ENCODE assay signal across 1 cellular context in the genomic region with DNA sequence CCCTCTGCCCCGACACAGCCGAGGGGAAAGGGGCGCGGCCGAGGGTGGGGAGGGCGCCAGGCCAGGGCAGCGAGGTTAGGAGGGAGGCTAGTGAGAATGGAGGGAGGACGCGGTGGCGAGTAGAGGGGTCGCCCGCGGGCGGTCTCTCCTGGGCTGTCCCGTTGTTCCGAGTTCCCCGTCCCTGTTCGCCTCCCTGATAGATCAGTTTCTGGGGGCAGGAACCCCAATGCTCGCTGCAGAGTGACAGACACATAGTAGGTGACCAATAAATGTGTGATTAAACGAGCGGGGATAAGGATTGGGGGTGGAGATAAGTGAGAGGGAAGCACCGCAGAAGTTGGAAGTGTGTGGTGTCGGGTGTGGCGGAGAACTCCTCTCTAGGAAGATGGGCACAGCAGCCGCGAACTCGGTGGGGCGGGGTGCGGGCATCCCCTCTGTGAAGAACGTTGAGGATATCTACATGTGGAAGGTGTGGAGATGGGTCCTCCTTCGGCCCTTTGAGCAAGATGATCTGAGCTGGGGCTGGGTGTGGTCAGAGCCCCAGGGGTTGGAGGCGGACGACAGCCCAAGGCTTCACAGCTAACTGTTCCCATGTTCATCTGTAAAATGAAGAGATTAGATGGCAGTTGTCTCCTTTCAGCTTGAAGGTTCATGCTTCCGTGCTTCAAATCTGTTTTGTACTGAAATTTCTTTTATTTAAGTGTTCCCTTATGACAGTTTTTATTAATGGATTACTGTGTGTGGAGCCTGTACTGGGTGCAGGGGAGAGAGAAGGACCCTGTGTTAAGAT.
TF ChIP-seq lines count a peak whose summit lies in the region.

No MANE protein-coding gene starts in this region.

TF ChIP-seq in HepG2, 621 proteins besides CTCF, POLR2A, EP300 and RAD21 (continues in another document):
- no peak for TF ChIP-seq ZKSCAN8 (CRISPR knock-in tag; IDR thresholded peaks at IDR 0.05; ENCODE audit: borderline replicate concordance)
- no peak for TF ChIP-seq ASH2L (IDR thresholded peaks at IDR 0.05; ENCODE audit: insufficient read length, low read depth, low read length)
- TF ChIP-seq PHB2 (IDR thresholded peaks at IDR 0.05; ENCODE audit: partially characterized antibody), result no peak
- TF ChIP-seq, protein P1, sequence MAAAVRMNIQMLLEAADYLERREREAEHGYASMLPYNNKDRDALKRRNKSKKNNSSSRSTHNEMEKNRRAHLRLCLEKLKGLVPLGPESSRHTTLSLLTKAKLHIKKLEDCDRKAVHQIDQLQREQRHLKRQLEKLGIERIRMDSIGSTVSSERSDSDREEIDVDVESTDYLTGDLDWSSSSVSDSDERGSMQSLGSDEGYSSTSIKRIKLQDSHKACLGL (CRISPR knock-in tag; IDR thresholded peaks at IDR 0.05), result 0 out of 2 replicates have a peak, but pooled peaks have one; percentile 34
- peak; percentile 30; the same call in 1 of the 2 replicates for TF ChIP-seq EEA1 (CRISPR knock-in tag; IDR thresholded peaks at IDR 0.05; ENCODE audit: borderline replicate concordance)
- peak; percentile 19 for TF ChIP-seq RBM22 (optimal IDR thresholded peaks at IDR 0.05; ENCODE audit: low read length)
- 0 out of 2 replicates have a peak, but pooled peaks have one; percentile 1 for TF ChIP-seq BCL6 (CRISPR knock-in tag; IDR thresholded peaks at IDR 0.05)
- TF ChIP-seq ZNF234 (CRISPR knock-in tag; conservative IDR thresholded peaks at IDR 0.05), result no peak
- TF ChIP-seq ZNF563 (CRISPR knock-in tag; IDR thresholded peaks at IDR 0.05), result no peak; the same call in 1 of the 2 replicates
- TF ChIP-seq, protein P2, sequence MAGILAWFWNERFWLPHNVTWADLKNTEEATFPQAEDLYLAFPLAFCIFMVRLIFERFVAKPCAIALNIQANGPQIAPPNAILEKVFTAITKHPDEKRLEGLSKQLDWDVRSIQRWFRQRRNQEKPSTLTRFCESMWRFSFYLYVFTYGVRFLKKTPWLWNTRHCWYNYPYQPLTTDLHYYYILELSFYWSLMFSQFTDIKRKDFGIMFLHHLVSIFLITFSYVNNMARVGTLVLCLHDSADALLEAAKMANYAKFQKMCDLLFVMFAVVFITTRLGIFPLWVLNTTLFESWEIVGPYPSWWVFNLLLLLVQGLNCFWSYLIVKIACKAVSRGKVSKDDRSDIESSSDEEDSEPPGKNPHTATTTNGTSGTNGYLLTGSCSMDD (CRISPR knock-in tag; IDR thresholded peaks at IDR 0.05), result no peak
- TF ChIP-seq, protein P3, sequence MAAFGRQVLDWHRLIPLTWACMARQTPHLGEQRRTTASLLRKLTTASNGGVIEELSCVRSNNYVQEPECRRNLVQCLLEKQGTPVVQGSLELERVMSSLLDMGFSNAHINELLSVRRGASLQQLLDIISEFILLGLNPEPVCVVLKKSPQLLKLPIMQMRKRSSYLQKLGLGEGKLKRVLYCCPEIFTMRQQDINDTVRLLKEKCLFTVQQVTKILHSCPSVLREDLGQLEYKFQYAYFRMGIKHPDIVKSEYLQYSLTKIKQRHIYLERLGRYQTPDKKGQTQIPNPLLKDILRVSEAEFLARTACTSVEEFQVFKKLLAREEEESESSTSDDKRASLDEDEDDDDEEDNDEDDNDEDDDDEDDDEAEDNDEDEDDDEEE (CRISPR knock-in tag; IDR thresholded peaks at IDR 0.05), result no peak
- TF ChIP-seq, protein P4, sequence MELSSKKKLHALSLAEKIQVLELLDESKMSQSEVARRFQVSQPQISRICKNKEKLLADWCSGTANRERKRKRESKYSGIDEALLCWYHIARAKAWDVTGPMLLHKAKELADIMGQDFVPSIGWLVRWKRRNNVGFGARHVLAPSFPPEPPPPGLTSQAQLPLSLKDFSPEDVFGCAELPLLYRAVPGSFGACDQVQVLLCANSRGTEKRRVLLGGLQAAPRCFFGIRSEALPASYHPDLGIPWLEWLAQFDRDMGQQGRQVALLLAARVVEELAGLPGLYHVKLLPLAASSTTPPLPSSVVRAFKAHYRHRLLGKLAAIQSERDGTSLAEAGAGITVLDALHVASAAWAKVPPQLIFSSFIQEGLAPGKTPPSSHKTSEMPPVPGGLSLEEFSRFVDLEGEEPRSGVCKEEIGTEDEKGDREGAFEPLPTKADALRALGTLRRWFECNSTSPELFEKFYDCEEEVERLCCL (CRISPR knock-in tag; IDR thresholded peaks at IDR 0.05; ENCODE audit: borderline replicate concordance), result no peak
- TF ChIP-seq, protein P5, sequence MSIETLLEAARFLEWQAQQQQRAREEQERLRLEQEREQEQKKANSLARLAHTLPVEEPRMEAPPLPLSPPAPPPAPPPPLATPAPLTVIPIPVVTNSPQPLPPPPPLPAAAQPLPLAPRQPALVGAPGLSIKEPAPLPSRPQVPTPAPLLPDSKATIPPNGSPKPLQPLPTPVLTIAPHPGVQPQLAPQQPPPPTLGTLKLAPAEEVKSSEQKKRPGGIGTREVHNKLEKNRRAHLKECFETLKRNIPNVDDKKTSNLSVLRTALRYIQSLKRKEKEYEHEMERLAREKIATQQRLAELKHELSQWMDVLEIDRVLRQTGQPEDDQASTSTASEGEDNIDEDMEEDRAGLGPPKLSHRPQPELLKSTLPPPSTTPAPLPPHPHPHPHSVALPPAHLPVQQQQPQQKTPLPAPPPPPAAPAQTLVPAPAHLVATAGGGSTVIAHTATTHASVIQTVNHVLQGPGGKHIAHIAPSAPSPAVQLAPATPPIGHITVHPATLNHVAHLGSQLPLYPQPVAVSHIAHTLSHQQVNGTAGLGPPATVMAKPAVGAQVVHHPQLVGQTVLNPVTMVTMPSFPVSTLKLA (IDR thresholded peaks at IDR 0.05), result no peak
- no peak for TF ChIP-seq ZNF10 (CRISPR knock-in tag; IDR thresholded peaks at IDR 0.05; ENCODE audit: borderline replicate concordance, low read depth)
- TF ChIP-seq, protein P6, sequence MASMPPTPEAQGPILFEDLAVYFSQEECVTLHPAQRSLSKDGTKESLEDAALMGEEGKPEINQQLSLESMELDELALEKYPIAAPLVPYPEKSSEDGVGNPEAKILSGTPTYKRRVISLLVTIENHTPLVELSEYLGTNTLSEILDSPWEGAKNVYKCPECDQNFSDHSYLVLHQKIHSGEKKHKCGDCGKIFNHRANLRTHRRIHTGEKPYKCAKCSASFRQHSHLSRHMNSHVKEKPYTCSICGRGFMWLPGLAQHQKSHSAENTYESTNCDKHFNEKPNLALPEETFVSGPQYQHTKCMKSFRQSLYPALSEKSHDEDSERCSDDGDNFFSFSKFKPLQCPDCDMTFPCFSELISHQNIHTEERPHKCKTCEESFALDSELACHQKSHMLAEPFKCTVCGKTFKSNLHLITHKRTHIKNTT (CRISPR knock-in tag; IDR thresholded peaks at IDR 0.05), result no peak
- no peak for TF ChIP-seq ZEB1 (IDR thresholded peaks at IDR 0.05; ENCODE audit: insufficient replicate concordance, low read depth)
- no peak for TF ChIP-seq TGIF2 (CRISPR knock-in tag; IDR thresholded peaks at IDR 0.05)
- no peak for TF ChIP-seq GATAD2A (CRISPR knock-in tag; IDR thresholded peaks at IDR 0.05)
- TF ChIP-seq ZSCAN9 (CRISPR knock-in tag; IDR thresholded peaks at IDR 0.05; ENCODE audit: borderline replicate concordance), result 0 out of 2 replicates have a peak, but pooled peaks have one; percentile 3
- TF ChIP-seq CC2D1A (CRISPR knock-in tag; IDR thresholded peaks at IDR 0.05), result no peak
- TF ChIP-seq, protein P7, sequence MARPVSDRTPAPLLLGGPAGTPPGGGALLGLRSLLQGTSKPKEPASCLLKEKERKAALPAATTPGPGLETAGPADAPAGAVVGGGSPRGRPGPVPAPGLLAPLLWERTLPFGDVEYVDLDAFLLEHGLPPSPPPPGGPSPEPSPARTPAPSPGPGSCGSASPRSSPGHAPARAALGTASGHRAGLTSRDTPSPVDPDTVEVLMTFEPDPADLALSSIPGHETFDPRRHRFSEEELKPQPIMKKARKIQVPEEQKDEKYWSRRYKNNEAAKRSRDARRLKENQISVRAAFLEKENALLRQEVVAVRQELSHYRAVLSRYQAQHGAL (CRISPR knock-in tag; IDR thresholded peaks at IDR 0.05; ENCODE audit: not compliant biosample characterization), result no peak
- no peak for TF ChIP-seq ZNF230 (CRISPR knock-in tag; IDR thresholded peaks at IDR 0.05)
- no peak for TF ChIP-seq ZNF614 (CRISPR knock-in tag; IDR thresholded peaks at IDR 0.05; ENCODE audit: borderline replicate concordance)
- TF ChIP-seq ZIK1 (CRISPR knock-in tag; IDR thresholded peaks at IDR 0.05; ENCODE audit: borderline replicate concordance, low read depth), result no peak
- no peak for TF ChIP-seq SIN3A (IDR thresholded peaks at IDR 0.05; ENCODE audit: borderline replicate concordance, low read depth, low read length)
- no peak for TF ChIP-seq ESRRA (CRISPR knock-in tag; IDR thresholded peaks at IDR 0.05; ENCODE audit: low read depth)
- no peak for TF ChIP-seq ZFY (CRISPR knock-in tag; IDR thresholded peaks at IDR 0.05)
- TF ChIP-seq TP53 (CRISPR knock-in tag; conservative IDR thresholded peaks at IDR 0.05), result no peak
- 0 out of 2 replicates have a peak, but pooled peaks have one; percentile 10 for TF ChIP-seq ZNF235 (CRISPR knock-in tag; IDR thresholded peaks at IDR 0.05; ENCODE audit: borderline replicate concordance)
- TF ChIP-seq JDP2 (CRISPR knock-in tag; IDR thresholded peaks at IDR 0.05; ENCODE audit: borderline replicate concordance), result no peak
- TF ChIP-seq ZFP36L2 (CRISPR knock-in tag; IDR thresholded peaks at IDR 0.05), result no peak
- TF ChIP-seq ZNF225 (CRISPR knock-in tag; IDR thresholded peaks at IDR 0.05), result no peak
- TF ChIP-seq FOXK1 (CRISPR knock-in tag; IDR thresholded peaks at IDR 0.05; ENCODE audit: borderline replicate concordance, low read depth), result no peak
- TF ChIP-seq, protein P8, sequence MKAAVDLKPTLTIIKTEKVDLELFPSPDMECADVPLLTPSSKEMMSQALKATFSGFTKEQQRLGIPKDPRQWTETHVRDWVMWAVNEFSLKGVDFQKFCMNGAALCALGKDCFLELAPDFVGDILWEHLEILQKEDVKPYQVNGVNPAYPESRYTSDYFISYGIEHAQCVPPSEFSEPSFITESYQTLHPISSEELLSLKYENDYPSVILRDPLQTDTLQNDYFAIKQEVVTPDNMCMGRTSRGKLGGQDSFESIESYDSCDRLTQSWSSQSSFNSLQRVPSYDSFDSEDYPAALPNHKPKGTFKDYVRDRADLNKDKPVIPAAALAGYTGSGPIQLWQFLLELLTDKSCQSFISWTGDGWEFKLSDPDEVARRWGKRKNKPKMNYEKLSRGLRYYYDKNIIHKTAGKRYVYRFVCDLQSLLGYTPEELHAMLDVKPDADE (CRISPR knock-in tag; IDR thresholded peaks at IDR 0.05), result no peak
- TF ChIP-seq PRMT3 (CRISPR knock-in tag; IDR thresholded peaks at IDR 0.05; ENCODE audit: borderline replicate concordance, low read depth), result 0 out of 2 replicates have a peak, but pooled peaks have one; percentile 4
- no peak for TF ChIP-seq ZNF569 (CRISPR knock-in tag; IDR thresholded peaks at IDR 0.05; ENCODE audit: borderline replicate concordance)
- TF ChIP-seq HOXA5 (CRISPR knock-in tag; IDR thresholded peaks at IDR 0.05), result no peak
- TF ChIP-seq SALL1 (CRISPR knock-in tag; IDR thresholded peaks at IDR 0.05), result 0 out of 2 replicates have a peak, but pooled peaks have one; percentile 1
- no peak for TF ChIP-seq ZNF253 (CRISPR knock-in tag; IDR thresholded peaks at IDR 0.05; ENCODE audit: borderline replicate concordance)
- no peak for TF ChIP-seq RXRB (CRISPR knock-in tag; IDR thresholded peaks at IDR 0.05; ENCODE audit: borderline replicate concordance)
- TF ChIP-seq POLR2G (IDR thresholded peaks at IDR 0.05; ENCODE audit: low read depth, low read length), result 0 out of 2 replicates have a peak, but pooled peaks have one; percentile 12
- TF ChIP-seq GTF2F1 (IDR thresholded peaks at IDR 0.05; ENCODE audit: low read length), result no peak
- TF ChIP-seq YEATS2 (CRISPR knock-in tag; IDR thresholded peaks at IDR 0.05; ENCODE audit: borderline replicate concordance), result no peak
- TF ChIP-seq RXRA (CRISPR knock-in tag; IDR thresholded peaks at IDR 0.05), result 0 out of 2 replicates have a peak, but pooled peaks have one; percentile 0
- peak; percentile 53; the same call in 1 of the 2 replicates for TF ChIP-seq HES4 (CRISPR knock-in tag; IDR thresholded peaks at IDR 0.05; ENCODE audit: borderline replicate concordance)
- no peak for TF ChIP-seq ZNF333 (CRISPR knock-in tag; IDR thresholded peaks at IDR 0.05; ENCODE audit: borderline replicate concordance)
- TF ChIP-seq, protein P9, sequence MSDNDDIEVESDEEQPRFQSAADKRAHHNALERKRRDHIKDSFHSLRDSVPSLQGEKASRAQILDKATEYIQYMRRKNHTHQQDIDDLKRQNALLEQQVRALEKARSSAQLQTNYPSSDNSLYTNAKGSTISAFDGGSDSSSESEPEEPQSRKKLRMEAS (IDR thresholded peaks at IDR 0.05), result no peak; the same call in 1 of the 2 replicates
- TF ChIP-seq, protein P10, sequence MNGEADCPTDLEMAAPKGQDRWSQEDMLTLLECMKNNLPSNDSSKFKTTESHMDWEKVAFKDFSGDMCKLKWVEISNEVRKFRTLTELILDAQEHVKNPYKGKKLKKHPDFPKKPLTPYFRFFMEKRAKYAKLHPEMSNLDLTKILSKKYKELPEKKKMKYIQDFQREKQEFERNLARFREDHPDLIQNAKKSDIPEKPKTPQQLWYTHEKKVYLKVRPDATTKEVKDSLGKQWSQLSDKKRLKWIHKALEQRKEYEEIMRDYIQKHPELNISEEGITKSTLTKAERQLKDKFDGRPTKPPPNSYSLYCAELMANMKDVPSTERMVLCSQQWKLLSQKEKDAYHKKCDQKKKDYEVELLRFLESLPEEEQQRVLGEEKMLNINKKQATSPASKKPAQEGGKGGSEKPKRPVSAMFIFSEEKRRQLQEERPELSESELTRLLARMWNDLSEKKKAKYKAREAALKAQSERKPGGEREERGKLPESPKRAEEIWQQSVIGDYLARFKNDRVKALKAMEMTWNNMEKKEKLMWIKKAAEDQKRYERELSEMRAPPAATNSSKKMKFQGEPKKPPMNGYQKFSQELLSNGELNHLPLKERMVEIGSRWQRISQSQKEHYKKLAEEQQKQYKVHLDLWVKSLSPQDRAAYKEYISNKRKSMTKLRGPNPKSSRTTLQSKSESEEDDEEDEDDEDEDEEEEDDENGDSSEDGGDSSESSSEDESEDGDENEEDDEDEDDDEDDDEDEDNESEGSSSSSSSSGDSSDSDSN (CRISPR knock-in tag; IDR thresholded peaks at IDR 0.05), result 0 out of 2 replicates have a peak, but pooled peaks have one; percentile 38
- 0 out of 2 replicates have a peak, but pooled peaks have one; percentile 38 for TF ChIP-seq ZNF605 (CRISPR knock-in tag; IDR thresholded peaks at IDR 0.05)
- TF ChIP-seq, protein P11, sequence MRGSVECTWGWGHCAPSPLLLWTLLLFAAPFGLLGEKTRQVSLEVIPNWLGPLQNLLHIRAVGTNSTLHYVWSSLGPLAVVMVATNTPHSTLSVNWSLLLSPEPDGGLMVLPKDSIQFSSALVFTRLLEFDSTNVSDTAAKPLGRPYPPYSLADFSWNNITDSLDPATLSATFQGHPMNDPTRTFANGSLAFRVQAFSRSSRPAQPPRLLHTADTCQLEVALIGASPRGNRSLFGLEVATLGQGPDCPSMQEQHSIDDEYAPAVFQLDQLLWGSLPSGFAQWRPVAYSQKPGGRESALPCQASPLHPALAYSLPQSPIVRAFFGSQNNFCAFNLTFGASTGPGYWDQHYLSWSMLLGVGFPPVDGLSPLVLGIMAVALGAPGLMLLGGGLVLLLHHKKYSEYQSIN (CRISPR knock-in tag; IDR thresholded peaks at IDR 0.05; ENCODE audit: borderline replicate concordance), result no peak
- TF ChIP-seq ZNF30 (CRISPR knock-in tag; IDR thresholded peaks at IDR 0.05), result no peak
- TF ChIP-seq BHLHE40 (IDR thresholded peaks at IDR 0.05; ENCODE audit: low read length), result no peak
- TF ChIP-seq ZNF546 (CRISPR knock-in tag; conservative IDR thresholded peaks at IDR 0.05), result 0 out of 2 replicates have a peak, but pooled peaks have one; percentile 20
- peak; percentile 45; the same call in 1 of the 2 replicates for TF ChIP-seq ZNF350 (CRISPR knock-in tag; IDR thresholded peaks at IDR 0.05; ENCODE audit: borderline replicate concordance, low read depth)
- no peak for TF ChIP-seq ZNF33A (CRISPR knock-in tag; IDR thresholded peaks at IDR 0.05; ENCODE audit: borderline replicate concordance)
- no peak for TF ChIP-seq ZNF839 (CRISPR knock-in tag; IDR thresholded peaks at IDR 0.05; ENCODE audit: borderline replicate concordance)
